ENCODE assay signal across 1 cellular context in the genomic region with DNA sequence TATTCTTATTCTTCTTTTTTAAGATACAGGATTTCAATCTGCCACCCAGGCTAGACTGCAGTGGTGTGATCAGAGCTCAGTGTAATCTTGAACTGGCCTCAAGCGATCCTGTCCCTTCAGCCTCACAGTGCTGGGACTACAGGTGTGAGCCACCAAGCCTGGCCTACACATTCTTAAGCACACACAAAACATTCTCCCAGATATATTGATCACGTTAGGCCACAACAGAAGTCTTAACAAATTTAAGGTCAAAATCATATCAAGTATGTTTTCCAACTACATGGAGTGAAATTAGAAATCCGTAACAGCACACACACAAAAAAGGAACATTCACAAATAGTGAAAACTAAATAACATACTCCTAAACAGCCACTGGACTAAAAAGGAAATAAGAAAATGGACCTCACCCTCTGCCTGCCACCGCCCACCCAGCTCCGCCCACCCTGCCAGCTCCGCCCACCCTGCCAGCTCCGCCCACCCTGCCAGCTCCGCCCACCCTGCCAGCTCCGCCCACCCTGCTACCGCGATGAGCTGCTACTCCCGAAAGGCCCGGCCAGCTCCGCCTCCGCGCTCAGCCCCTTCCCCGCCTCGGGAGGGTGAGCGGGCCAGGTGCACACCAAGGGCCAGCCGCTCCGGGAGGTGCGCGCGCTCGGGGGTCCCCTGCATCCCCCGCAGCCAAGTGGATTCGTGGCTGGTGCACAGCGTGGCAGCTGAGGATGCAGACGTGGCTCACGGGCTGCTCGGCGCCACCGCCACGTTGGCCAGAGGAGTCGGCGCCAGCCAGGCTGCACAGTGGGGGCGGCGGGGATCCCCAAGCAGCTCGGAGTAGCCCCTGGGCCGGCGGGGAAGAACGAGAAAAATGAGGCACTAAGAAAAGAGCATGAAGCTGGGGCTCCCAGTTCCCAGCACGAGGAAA.
TF ChIP-seq lines count a peak whose summit lies in the region.

No MANE protein-coding gene starts in this region.

TF ChIP-seq in WTC11, 78 proteins besides CTCF, POLR2A, EP300 and RAD21 (continued from another document and continues in another):
- TF ChIP-seq, protein P1, sequence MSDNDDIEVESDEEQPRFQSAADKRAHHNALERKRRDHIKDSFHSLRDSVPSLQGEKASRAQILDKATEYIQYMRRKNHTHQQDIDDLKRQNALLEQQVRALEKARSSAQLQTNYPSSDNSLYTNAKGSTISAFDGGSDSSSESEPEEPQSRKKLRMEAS (CRISPR knock-in tag; IDR thresholded peaks at IDR 0.05) = peak; percentile 79
- TF ChIP-seq ZNF281 (CRISPR knock-in tag; IDR thresholded peaks at IDR 0.05) (no peak), ZSCAN18 (CRISPR knock-in tag; IDR thresholded peaks at IDR 0.05) (no peak), TEAD4 (CRISPR knock-in tag; IDR thresholded peaks at IDR 0.05) (0 out of 2 replicates have a peak, but pooled peaks have one; percentile 16), JAZF1 (CRISPR knock-in tag; IDR thresholded peaks at IDR 0.05) (no peak), JUN (CRISPR knock-in tag; IDR thresholded peaks at IDR 0.05) (no peak), PRRX2 (CRISPR knock-in tag; IDR thresholded peaks at IDR 0.05) (no peak), HMGA2 (CRISPR knock-in tag; IDR thresholded peaks at IDR 0.05) (no peak), ESRRA (CRISPR knock-in tag; IDR thresholded peaks at IDR 0.05; ENCODE audit: borderline replicate concordance) (no peak; the same call in 1 of the 2 replicates), ZNF138 (CRISPR knock-in tag; conservative IDR thresholded peaks at IDR 0.05) (no peak), CREM (CRISPR knock-in tag; IDR thresholded peaks at IDR 0.05) (no peak), STAT6 (CRISPR knock-in tag; conservative IDR thresholded peaks at IDR 0.05; ENCODE audit: low read depth) (no peak), ZNF532 (CRISPR knock-in tag; IDR thresholded peaks at IDR 0.05; ENCODE audit: borderline replicate concordance) (no peak), GABPB1 (CRISPR knock-in tag; IDR thresholded peaks at IDR 0.05) (peak; percentile 74), E2F5 (CRISPR knock-in tag; IDR thresholded peaks at IDR 0.05) (0 out of 2 replicates have a peak, but pooled peaks have one; percentile 41), EMX1 (CRISPR knock-in tag; IDR thresholded peaks at IDR 0.05) (no peak; the same call in 1 of the 2 replicates), ZNF396 (CRISPR knock-in tag; IDR thresholded peaks at IDR 0.05; ENCODE audit: borderline replicate concordance) (no peak), SP1 (CRISPR knock-in tag; conservative IDR thresholded peaks at IDR 0.05) (peak; percentile 28), MLX (CRISPR knock-in tag; IDR thresholded peaks at IDR 0.05) (no peak), IRF2 (CRISPR knock-in tag; IDR thresholded peaks at IDR 0.05; ENCODE audit: borderline replicate concordance, low read depth) (no peak), FOXJ3 (CRISPR knock-in tag; IDR thresholded peaks at IDR 0.05; ENCODE audit: borderline replicate concordance) (no peak), ZNF423 (CRISPR knock-in tag; IDR thresholded peaks at IDR 0.05) (peak; percentile 89)
- TF ChIP-seq, protein P2, sequence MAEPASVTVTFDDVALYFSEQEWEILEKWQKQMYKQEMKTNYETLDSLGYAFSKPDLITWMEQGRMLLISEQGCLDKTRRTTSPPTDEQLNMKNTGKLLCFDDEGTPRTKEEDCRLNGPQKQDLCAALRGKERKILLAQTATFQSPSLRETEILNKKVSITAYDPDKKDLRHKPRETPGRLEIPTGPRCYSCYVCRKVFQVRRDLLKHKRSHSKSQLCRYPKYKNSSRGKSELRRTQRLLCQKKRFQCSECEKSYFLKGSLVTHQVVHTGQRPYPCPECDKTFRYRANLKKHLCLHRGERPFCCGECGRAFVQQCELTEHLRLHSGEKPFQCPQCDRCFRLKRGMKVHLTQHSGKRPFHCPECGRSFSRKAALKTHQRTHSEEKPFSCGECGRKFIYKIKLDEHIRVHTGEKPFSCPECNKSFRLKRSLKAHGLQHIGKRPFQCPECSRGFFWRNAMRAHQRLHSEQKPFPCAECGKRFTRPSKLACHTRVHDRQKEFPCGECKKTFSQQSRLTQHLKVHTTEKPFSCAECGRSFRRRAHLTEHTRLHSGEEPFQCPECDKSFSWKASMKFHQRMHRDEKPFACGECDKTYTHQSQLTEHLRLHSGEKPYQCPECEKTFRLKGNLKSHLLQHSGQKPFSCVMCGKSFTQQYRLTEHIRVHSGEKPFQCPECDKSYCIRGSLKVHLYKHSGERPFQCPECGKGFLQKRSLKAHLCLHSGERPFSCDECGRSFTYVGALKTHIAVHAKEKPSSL (CRISPR knock-in tag; conservative IDR thresholded peaks at IDR 0.05) = no peak
- TF ChIP-seq, protein P3, sequence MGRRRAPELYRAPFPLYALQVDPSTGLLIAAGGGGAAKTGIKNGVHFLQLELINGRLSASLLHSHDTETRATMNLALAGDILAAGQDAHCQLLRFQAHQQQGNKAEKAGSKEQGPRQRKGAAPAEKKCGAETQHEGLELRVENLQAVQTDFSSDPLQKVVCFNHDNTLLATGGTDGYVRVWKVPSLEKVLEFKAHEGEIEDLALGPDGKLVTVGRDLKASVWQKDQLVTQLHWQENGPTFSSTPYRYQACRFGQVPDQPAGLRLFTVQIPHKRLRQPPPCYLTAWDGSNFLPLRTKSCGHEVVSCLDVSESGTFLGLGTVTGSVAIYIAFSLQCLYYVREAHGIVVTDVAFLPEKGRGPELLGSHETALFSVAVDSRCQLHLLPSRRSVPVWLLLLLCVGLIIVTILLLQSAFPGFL (CRISPR knock-in tag; IDR thresholded peaks at IDR 0.05; ENCODE audit: borderline replicate concordance) = no peak
- TF ChIP-seq, protein P4, sequence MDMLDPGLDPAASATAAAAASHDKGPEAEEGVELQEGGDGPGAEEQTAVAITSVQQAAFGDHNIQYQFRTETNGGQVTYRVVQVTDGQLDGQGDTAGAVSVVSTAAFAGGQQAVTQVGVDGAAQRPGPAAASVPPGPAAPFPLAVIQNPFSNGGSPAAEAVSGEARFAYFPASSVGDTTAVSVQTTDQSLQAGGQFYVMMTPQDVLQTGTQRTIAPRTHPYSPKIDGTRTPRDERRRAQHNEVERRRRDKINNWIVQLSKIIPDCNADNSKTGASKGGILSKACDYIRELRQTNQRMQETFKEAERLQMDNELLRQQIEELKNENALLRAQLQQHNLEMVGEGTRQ (CRISPR knock-in tag; IDR thresholded peaks at IDR 0.05) = 0 out of 2 replicates have a peak, but pooled peaks have one; percentile 30
- TF ChIP-seq, protein P5, sequence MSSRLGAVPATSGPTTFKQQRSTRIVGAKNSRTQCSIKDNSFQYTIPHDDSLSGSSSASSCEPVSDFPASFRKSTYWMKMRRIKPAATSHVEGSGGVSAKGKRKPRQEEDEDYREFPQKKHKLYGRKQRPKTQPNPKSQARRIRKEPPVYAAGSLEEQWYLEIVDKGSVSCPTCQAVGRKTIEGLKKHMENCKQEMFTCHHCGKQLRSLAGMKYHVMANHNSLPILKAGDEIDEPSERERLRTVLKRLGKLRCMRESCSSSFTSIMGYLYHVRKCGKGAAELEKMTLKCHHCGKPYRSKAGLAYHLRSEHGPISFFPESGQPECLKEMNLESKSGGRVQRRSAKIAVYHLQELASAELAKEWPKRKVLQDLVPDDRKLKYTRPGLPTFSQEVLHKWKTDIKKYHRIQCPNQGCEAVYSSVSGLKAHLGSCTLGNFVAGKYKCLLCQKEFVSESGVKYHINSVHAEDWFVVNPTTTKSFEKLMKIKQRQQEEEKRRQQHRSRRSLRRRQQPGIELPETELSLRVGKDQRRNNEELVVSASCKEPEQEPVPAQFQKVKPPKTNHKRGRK (CRISPR knock-in tag; IDR thresholded peaks at IDR 0.05; ENCODE audit: borderline replicate concordance) = no peak
